In the genomic region with DNA sequence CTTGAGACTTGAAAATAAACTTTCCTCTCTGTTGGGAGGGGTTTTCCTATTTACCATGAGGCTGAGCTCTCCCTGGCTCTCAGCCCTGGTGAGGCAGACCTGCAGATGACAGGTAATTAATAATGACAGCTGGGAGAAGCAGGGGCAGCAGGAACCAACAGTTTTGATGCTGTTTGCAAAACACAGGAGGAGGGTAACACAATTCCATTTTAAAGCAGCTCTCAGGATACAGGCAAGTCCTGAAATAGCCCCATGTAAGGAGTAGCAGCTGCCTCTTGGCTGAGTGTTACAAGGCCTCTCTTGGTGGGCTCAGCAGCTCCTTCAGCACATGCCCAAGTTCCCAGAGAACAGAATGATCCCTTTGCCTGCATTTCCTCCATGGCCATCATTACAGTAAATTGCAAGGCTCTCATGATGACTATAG, we compare ENCODE assay signal across 12 cellular contexts. TPM values are rescaled to one million over a fixed set of nuclear protein-coding genes. Genes with fewer than 3 reads are reported as not detected.
A peak's percentile ranks its signal among the peaks of the same experiment; 100 is the strongest.
DNase-seq lines count a peak whose midpoint lies in the region; ATAC-seq and TF ChIP-seq lines count a peak whose summit lies in the region.
"Had no signal": no experiment of that assay in that cellular context is flagged by ENCODE, and none has a peak within 500 bp of the region (broad histone marks: within the 10 kb centered on the region; RNA-seq: fewer than 3 reads in every experiment).

No MANE protein-coding gene starts in this region.

- no peaks in the 10 kb centered on the region for H3K27me3 ChIP-seq in adipocyte (replicated peaks; ENCODE audit: control insufficient read depth, insufficient read depth, low read length)

- H3K36me3 ChIP-seq in adipocyte (ENCODE audit: control insufficient read depth, insufficient read depth, low read length, severe bottlenecking), result peaks cover 8% of the 10 kb centered on the region
- no peaks in the 10 kb centered on the region for H3K36me3 ChIP-seq in mucosa of descending colon (ENCODE audit: low read depth)
- no peaks in the 10 kb centered on the region for H3K36me3 ChIP-seq in urinary bladder (ENCODE audit: insufficient read depth)

- no peak overlapping the region for H3K4me3 ChIP-seq in adipocyte (ENCODE audit: low read length)
- no peak overlapping the region for H3K4me3 ChIP-seq in mucosa of descending colon
- no peak overlapping the region for H3K4me3 ChIP-seq in urinary bladder (ENCODE audit: low read depth, low read length)

- peak; percentile 32 for DNase-seq in NCI-H510A treated with DMSO at 0.1 percent for 48 hours (lab: John Stamatoyannopoulos, UW)
- no peak for DNase-seq in NCI-H510A (lab: John Stamatoyannopoulos, UW)
- DNase-seq in adipocyte (ENCODE audit: low read depth), result peak; percentile 30
- DNase-seq in mucosa of descending colon, result no peak
- no peak for DNase-seq in GM13976 (ENCODE audit: low spot score)
- DNase-seq in kidney glomerular epithelial cell (lab: John Stamatoyannopoulos, UW), result no peak
- DNase-seq: activated CD4-positive, alpha-beta T cell treated with anti-CD3 and anti-CD28 coated beads, Interleukin-2, amount 50 U/mL, for 4 hours; activated effector memory CD4-positive, alpha-beta T cell treated with Interleukin-2 at 50 U/mL for 16 hours; NCI-H1092 had no signal

- in situ Hi-C loops in GM13976 (cut with MboI; ENCODE audit: low sequenced_read_pairs, unreplicated experiment), result no loop called here

- intact Hi-C loops in mucosa of descending colon (cut with DNase I, micrococcal nuclease), result no loop called here

- ATAC-seq in mucosa of descending colon (peak; percentile 21), HG03521 (IDR thresholded peaks at IDR 0.05; ENCODE audit: unreplicated experiment) (no peak)

- H3K9me3 ChIP-seq in adipocyte (ENCODE audit: control insufficient read depth, low read length) (no peaks in the 10 kb centered on the region), mucosa of descending colon (no peaks in the 10 kb centered on the region)

- TF ChIP-seq CTCF in mucosa of descending colon (IDR thresholded peaks at IDR 0.05) (no peak), GM13976 (IDR thresholded peaks at IDR 0.05; ENCODE audit: borderline replicate concordance, control extremely low read depth, extremely low read depth, insufficient read depth, missing control alignments) (no peak)

- H3K27ac ChIP-seq in urinary bladder (ENCODE audit: low read depth), result peak overlapping the region; percentile 26

- H3K4me1 ChIP-seq in adipocyte (ENCODE audit: control insufficient read depth, insufficient read depth, low read length) (peaks cover 50% of the 10 kb centered on the region), mucosa of descending colon (ENCODE audit: low read depth) (no peaks in the 10 kb centered on the region), urinary bladder (ENCODE audit: insufficient read depth) (peaks cover 4% of the 10 kb centered on the region)

- H3K9ac ChIP-seq in adipocyte (ENCODE audit: low read length), result no peak overlapping the region

RNA-seq across cellular contexts. Expression of gene PARVA, which starts 13.3 kb away (rescaled TPM):
- 100 to 1,000 TPM in 1 of 3 donors, 10 to 100 TPM in 2; 55.7 to 191 (median 57.1) TPM for total RNA-seq in mucosa of descending colon
- total RNA-seq in urinary bladder, result 69.8 TPM
- 128 TPM for polyA plus RNA-seq in urinary bladder
- total RNA-seq: T-helper 2 cell treated with Interferon-gamma antibody and Interleukin-4, amounts not matched to agents 100 ng/mL and 5 ng/mL, for 36 hours had no signal

Comparison
In these comparisons a context has a peak if more than half of its experiments do, and no peak if none do; other contexts are left out.
1. DNase-seq: peak in NCI-H510A treated with DMSO at 0.1 percent for 48 hours (single experiment) and adipocyte (single experiment); none in NCI-H510A (single experiment), mucosa of descending colon (0 of 3), GM13976 (single experiment) and kidney glomerular epithelial cell (single experiment).